Comparison of ENCODE assay signal across 26 cellular contexts in genomic region chr6:83370607-83371006, GRCh38.
"Had no signal": no experiment of that assay in that cellular context is flagged by ENCODE, and none has a peak within 500 bp of the region (broad histone marks: within the 10 kb centered on the region; RNA-seq: fewer than 3 reads in every experiment).

No MANE protein-coding gene starts in this region.

- H3K36me3 Mint-ChIP-seq: activated naive CD4-positive, alpha-beta T cell treated with anti-CD3 and anti-CD28 coated beads, Interleukin-2, amount 50 U/mL, for 24 hours; IgD-negative memory B cell had no signal

- DNase-seq: activated CD4-positive, alpha-beta T cell treated with anti-CD3 and anti-CD28 coated beads for 4 hours; activated CD8-positive, alpha-beta memory T cell treated with anti-CD3 and anti-CD28 coated beads, Interleukin-2, amount 50 U/mL, for 4 hours; activated CD8-positive, alpha-beta T cell treated with anti-CD3 and anti-CD28 coated beads for 36 hours; activated T-cell treated with anti-CD3 and anti-CD28 coated beads, Interleukin-2, amount 50 U/mL, for 72 hours; amniotic stem cell; caudate nucleus; KG1; NCI-H1092; NCI-H1417; NCI-H1930; NCI-H2107; NCI-H2171 treated with DMSO at 0.1 percent for 48 hours; NCI-H226; NCI-H510A; NCI-H526 treated with DMSO at 0.1 percent for 48 hours; NCI-H82; NK-92 treated with Interleukin-12 subunit alpha and Interleukin-12 subunit beta, amount 100 ng/mL, for 24 hours; OCI-M1; Right ventricle myocardium superior; RPMI8226; SJCRH30; SW 1271 had no signal

- H3K9me3 ChIP-seq: SJCRH30 had no signal

- H3K9me3 Mint-ChIP-seq: activated CD8-positive, alpha-beta T cell treated with anti-CD3 and anti-CD28 coated beads for 36 hours; activated naive CD4-positive, alpha-beta T cell treated with anti-CD3 and anti-CD28 coated beads, Interleukin-2, amount 50 U/mL, for 24 hours; IgD-negative memory B cell had no signal

- ATAC-seq: activated CD4-positive, CD25-positive, alpha-beta regulatory T cell treated with anti-CD3 and anti-CD28 coated beads, Interleukin-2, amount 50 U/mL, for 24 hours; activated CD8-positive, alpha-beta T cell treated with anti-CD3 and anti-CD28 coated beads for 36 hours; activated T-cell treated with anti-CD3 and anti-CD28 coated beads, Interleukin-2, amount 50 U/mL, for 72 hours; Panc1 had no signal

- H3K4me3 Mint-ChIP-seq: activated CD8-positive, alpha-beta T cell treated with anti-CD3 and anti-CD28 coated beads for 36 hours; activated naive CD4-positive, alpha-beta T cell treated with anti-CD3 and anti-CD28 coated beads, Interleukin-2, amount 50 U/mL, for 24 hours; activated T-cell treated with anti-CD3 and anti-CD28 coated beads, Interleukin-2, amount 50 U/mL, for 72 hours; IgD-negative memory B cell had no signal

- H3K27me3 Mint-ChIP-seq: activated CD8-positive, alpha-beta T cell treated with anti-CD3 and anti-CD28 coated beads for 36 hours; IgD-negative memory B cell had no signal

- H3K36me3 ChIP-seq: SJCRH30 had no signal

- H3K4me3 ChIP-seq: SJCRH30 had no signal

- H3K4me1 Mint-ChIP-seq: activated naive CD4-positive, alpha-beta T cell treated with anti-CD3 and anti-CD28 coated beads, Interleukin-2, amount 50 U/mL, for 24 hours; IgD-negative memory B cell had no signal

- H3K4me1 ChIP-seq: SJCRH30 had no signal

- H3K27ac Mint-ChIP-seq: activated CD8-positive, alpha-beta T cell treated with anti-CD3 and anti-CD28 coated beads for 36 hours; activated naive CD4-positive, alpha-beta T cell treated with anti-CD3 and anti-CD28 coated beads, Interleukin-2, amount 50 U/mL, for 24 hours; activated T-cell treated with anti-CD3 and anti-CD28 coated beads, Interleukin-2, amount 50 U/mL, for 72 hours; IgD-negative memory B cell had no signal

- H3K27ac ChIP-seq: SJCRH30 had no signal
